In the genomic region with DNA sequence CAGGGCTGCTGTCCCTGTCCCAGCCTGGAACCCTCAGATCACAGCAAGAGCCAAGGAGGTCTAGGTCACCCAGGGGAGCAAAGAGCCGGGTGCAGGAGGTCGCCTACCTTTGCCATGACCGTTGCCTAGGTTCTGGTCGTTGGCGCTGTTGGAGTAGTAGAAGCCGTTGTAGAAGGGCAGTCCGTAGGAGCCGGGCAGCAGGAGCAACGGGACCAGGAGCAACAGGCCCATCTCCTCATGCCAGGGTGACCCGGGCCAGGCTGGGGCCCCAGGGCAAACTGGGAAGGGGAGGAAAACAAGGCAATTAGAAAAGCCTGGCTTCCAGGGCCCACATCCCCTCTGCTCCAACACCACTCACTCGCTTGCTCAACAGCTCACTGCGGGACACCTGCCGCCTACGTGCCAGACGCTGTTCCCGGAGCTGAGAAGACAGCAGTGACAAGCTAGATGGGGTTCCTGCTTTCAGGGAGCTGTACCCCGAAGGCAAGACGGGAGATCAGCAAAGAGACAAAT, we compare ENCODE assay signal across 19 cellular contexts. TPM values are rescaled to one million over a fixed set of nuclear protein-coding genes. Genes with fewer than 3 reads are reported as not detected.
DNase-seq lines count a peak whose midpoint lies in the region; ATAC-seq and TF ChIP-seq lines count a peak whose summit lies in the region.
"Had no signal": no experiment of that assay in that cellular context is flagged by ENCODE, and none has a peak within 500 bp of the region (broad histone marks: within the 10 kb centered on the region; RNA-seq: fewer than 3 reads in every experiment).

No MANE protein-coding gene starts in this region.

- H3K36me3 Mint-ChIP-seq in H9 (ENCODE audit: insufficient read depth in 1 of 3, low read depth in 3 of 3) (peaks cover 5 to 80% (median 34%) of the 10 kb centered on the region in 3 experiments; a peak in 6 of 7 replicates), WTC11 (peaks cover 15% of the 10 kb centered on the region), endodermal cell (ENCODE audit: low read depth) (no peaks in the 10 kb centered on the region)

- H4K20me1 ChIP-seq in H9 (ENCODE audit: control insufficient read depth, insufficient read depth, insufficient read length) (no peaks in the 10 kb centered on the region), osteoblast (ENCODE audit: insufficient read depth, low read length) (no peaks in the 10 kb centered on the region)
- H4K20me1 ChIP-seq: BLaER1 had no signal

- H3K18ac ChIP-seq in H9 (ENCODE audit: insufficient read length, low read depth, low read length) = no peak overlapping the region

- H3K27me3 Mint-ChIP-seq in H9 (ENCODE audit: low read depth) = no peaks in the 10 kb centered on the region
- no peaks in the 10 kb centered on the region for H3K27me3 Mint-ChIP-seq in WTC11 (ENCODE audit: low read depth)
- no peaks in the 10 kb centered on the region for H3K27me3 Mint-ChIP-seq in endodermal cell (ENCODE audit: insufficient read depth)
- H3K27me3 Mint-ChIP-seq: B cell; CD4-positive, CD25-positive, alpha-beta regulatory T cell had no signal

- POLR2A ChIA-PET in WTC11 (lab: Charles Lee) = interaction anchor here (0.5 kb wide), 1 partner anchor 273 kb away, joined by 5 read pairs; no protein-coding TSS in a partner anchor

- H3K4ac ChIP-seq in H9 (ENCODE audit: low read depth, low read length) = no peak overlapping the region

- no peak overlapping the region for H2BK5ac ChIP-seq in H9 (ENCODE audit: insufficient read length, low read length)

- no peak overlapping the region for H2BK15ac ChIP-seq in H9 (ENCODE audit: low read depth, low read length)

- H3K27ac Mint-ChIP-seq in H9 (peak overlapping the region; percentile 19 to 83 (median 81); a peak in 4 of 7 replicates), WTC11 (peak overlapping the region; percentile 36; the same call in 1 of the 2 replicates), endodermal cell (no peak overlapping the region)
- H3K27ac Mint-ChIP-seq: B cell; CD8-positive, alpha-beta T cell had no signal

- DNase-seq in H9 (no peak), WTC11 (ENCODE audit: low spot score) (no peak), endodermal cell (peak; percentile 61), osteoblast (ENCODE audit: insufficient read length, low spot score, missing footprints) (peak; percentile 18), NCI-H1105 (lab: John Stamatoyannopoulos, UW) (no peak), NCI-H1105 treated with DMSO at 0.1 percent for 48 hours (lab: John Stamatoyannopoulos, UW) (no peak)
- DNase-seq: Caco-2; CD4-positive, CD25-positive, alpha-beta regulatory T cell; CD8-positive, alpha-beta T cell; DMS153; DND-41; GOT3; H7 had no signal

- no peak overlapping the region for H3K56ac ChIP-seq in H9 (ENCODE audit: insufficient read length, low read depth, low read length)

- no peaks in the 10 kb centered on the region for H3K23me2 ChIP-seq in H9 (ENCODE audit: insufficient read length, low read depth, low read length, poor library complexity, severe bottlenecking)

- no peak overlapping the region for H2BK12ac ChIP-seq in H9 (ENCODE audit: insufficient read length, low read depth, low read length)

- H3K79me2 ChIP-seq in H9 (ENCODE audit: insufficient read depth, low read length) (no peaks in the 10 kb centered on the region), osteoblast (ENCODE audit: insufficient read depth, low read length) (no peaks in the 10 kb centered on the region)

- H3K27me3 ChIP-seq in H9 (ENCODE audit: insufficient read depth, low read length) (no peaks in the 10 kb centered on the region), endodermal cell (ENCODE audit: control insufficient read depth, insufficient read depth, low read length, poor library complexity, severe bottlenecking) (no peaks in the 10 kb centered on the region), osteoblast (ENCODE audit: insufficient read depth, low read length) (no peaks in the 10 kb centered on the region)
- H3K27me3 ChIP-seq: BLaER1 had no signal

- H3K4me1 ChIP-seq in H9 (ENCODE audit: insufficient read depth, low read length) (no peaks in the 10 kb centered on the region), endodermal cell (ENCODE audit: control insufficient read depth, insufficient read depth, low read length) (no peaks in the 10 kb centered on the region), osteoblast (ENCODE audit: insufficient read depth, low read length) (peaks cover 26% of the 10 kb centered on the region)
- H3K4me1 ChIP-seq: Caco-2 had no signal

- no peak for TF ChIP-seq CTCF in H9 (conservative IDR thresholded peaks at IDR 0.05)
- TF ChIP-seq CTCF in WTC11 (IDR thresholded peaks at IDR 0.05) = no peak
- no peak for TF ChIP-seq CTCF in endodermal cell (conservative IDR thresholded peaks at IDR 0.05)
- no peak for TF ChIP-seq CTCF in osteoblast (IDR thresholded peaks at IDR 0.05; ENCODE audit: extremely low read depth, low read depth, low read length)

- H3K4me2 ChIP-seq in H9 (ENCODE audit: insufficient read depth, insufficient read length, low read length) = no peak overlapping the region
- H3K4me2 ChIP-seq in osteoblast (ENCODE audit: insufficient read depth, low read length) = no peak overlapping the region
- H3K4me2 ChIP-seq: BLaER1 had no signal

- no peak overlapping the region for H3K14ac ChIP-seq in H9 (ENCODE audit: insufficient read depth, low read length)

- H3K9ac ChIP-seq in H9 (ENCODE audit: extremely low read depth, insufficient read length, low read length) = no peak overlapping the region
- no peak overlapping the region for H3K9ac ChIP-seq in endodermal cell (ENCODE audit: extremely low read depth, low read length, poor library complexity, severe bottlenecking)
- H3K9ac ChIP-seq: BLaER1 had no signal

- no peak overlapping the region for H3K4me3 ChIP-seq in endodermal cell (ENCODE audit: low read length)
- no peak overlapping the region for H3K4me3 ChIP-seq in osteoblast (ENCODE audit: insufficient read depth, low read length)
- H3K4me3 ChIP-seq: BLaER1 had no signal

- no peaks in the 10 kb centered on the region for H3K9me3 ChIP-seq in H9 (ENCODE audit: control insufficient read depth, low read depth, low read length)
- no peaks in the 10 kb centered on the region for H3K9me3 ChIP-seq in endodermal cell (ENCODE audit: control insufficient read depth, low read length)
- no peaks in the 10 kb centered on the region for H3K9me3 ChIP-seq in osteoblast (ENCODE audit: low read depth, low read length)
- H3K9me3 ChIP-seq: BLaER1, Caco-2 had no signal

- no peak overlapping the region for H2BK20ac ChIP-seq in H9 (ENCODE audit: low read depth, low read length, poor library complexity, severe bottlenecking)

- no peak overlapping the region for H3K27ac ChIP-seq in H9 (ENCODE audit: insufficient read length, low read depth, low read length)
- no peak overlapping the region for H3K27ac ChIP-seq in endodermal cell (ENCODE audit: low read depth, low read length)
- no peak overlapping the region for H3K27ac ChIP-seq in osteoblast (ENCODE audit: low read depth, low read length)
- H3K27ac ChIP-seq: BLaER1, C4-2B had no signal

- H3K23ac ChIP-seq in H9 (ENCODE audit: insufficient read length, low read depth, low read length) = no peak overlapping the region

- H2AFZ ChIP-seq in H9 (ENCODE audit: low read length) (no peak overlapping the region), osteoblast (ENCODE audit: low read length) (no peak overlapping the region)

- H3K4me3 Mint-ChIP-seq in H9 (no peak overlapping the region), WTC11 (no peak overlapping the region), endodermal cell (no peak overlapping the region)
- H3K4me3 Mint-ChIP-seq: B cell; CD8-positive, alpha-beta T cell had no signal

- no peaks in the 10 kb centered on the region for H3K79me1 ChIP-seq in H9 (ENCODE audit: insufficient read depth, low read depth, low read length, poor library complexity, severe bottlenecking)

- no peak overlapping the region for H4K91ac ChIP-seq in H9 (ENCODE audit: insufficient read length, low read depth, low read length)

- no peak overlapping the region for H4K5ac ChIP-seq in H9 (ENCODE audit: insufficient read length, low read depth, low read length)

- no peak overlapping the region for H2BK120ac ChIP-seq in H9 (ENCODE audit: low read depth, low read length, poor library complexity, severe bottlenecking)

- H3K36me3 ChIP-seq in endodermal cell (ENCODE audit: control insufficient read depth, insufficient read depth, low read length) (no peaks in the 10 kb centered on the region), osteoblast (ENCODE audit: insufficient read depth, low read length) (peaks cover 8% of the 10 kb centered on the region)
- H3K36me3 ChIP-seq: BLaER1 had no signal

- CTCF ChIA-PET in WTC11 (lab: Charles Lee) = interaction anchor here (0.8 kb wide), 1 partner anchor 117 kb away, joined by 3 read pairs; no protein-coding TSS in a partner anchor

- no peak for ATAC-seq in WTC11
- no peak for ATAC-seq in GM21786 (IDR thresholded peaks at IDR 0.05; ENCODE audit: unreplicated experiment)
- no peak for ATAC-seq in HG02840 (IDR thresholded peaks at IDR 0.05; ENCODE audit: low FRiP score, unreplicated experiment)
- ATAC-seq: CD8-positive, alpha-beta T cell; HCT116 had no signal

- H3K4me1 Mint-ChIP-seq in H9 (peaks cover 12 to 15% of the 10 kb centered on the region in 2 experiments), WTC11 (peaks cover 22% of the 10 kb centered on the region), endodermal cell (peaks cover 5% of the 10 kb centered on the region)
- H3K4me1 Mint-ChIP-seq: B cell had no signal

- H4K8ac ChIP-seq in H9 (replicated peaks; ENCODE audit: insufficient read length, low read depth, low read length) = no peak overlapping the region

- H2AK5ac ChIP-seq in H9 (ENCODE audit: insufficient read length, low read length) = no peak overlapping the region

- no CpG with 5 or more reads among the region's 18 CpGs for WGBS in H9 (ENCODE audit: extremely low coverage, insufficient read length, low lambda C conversion rate)
- 89 to 91% methylated on average over 14 to 18 of the region's 18 CpGs for WGBS in endodermal cell (ENCODE audit: insufficient coverage in 1 of 2, insufficient read length in 1 of 2), 2 experiments

- H3T11ph ChIP-seq in H9 (ENCODE audit: low read length) = no peak overlapping the region

- no peaks in the 10 kb centered on the region for H3K9me3 Mint-ChIP-seq in H9
- H3K9me3 Mint-ChIP-seq in WTC11 = 0 out of 2 replicates have a peak, but pooled peaks cover 3% of the 10 kb centered on the region
- H3K9me3 Mint-ChIP-seq in endodermal cell = no peaks in the 10 kb centered on the region
- H3K9me3 Mint-ChIP-seq: CD4-positive, CD25-positive, alpha-beta regulatory T cell; CD8-positive, alpha-beta T cell had no signal

TF ChIP-seq in WTC11, 78 proteins besides CTCF, POLR2A, EP300 and RAD21 (continues in another document):
- TF ChIP-seq ATF1 (CRISPR knock-in tag; IDR thresholded peaks at IDR 0.05) (no peak), SP1 (CRISPR knock-in tag; conservative IDR thresholded peaks at IDR 0.05) (no peak)

RNA-seq across cellular contexts. Expression of gene HAPLN3, which starts 8.2 kb away (rescaled TPM):
- total RNA-seq in H9 (2021) (41.7 and 42.4 TPM in 2 replicates), WTC11 (2021) (50.6 to 65.9 TPM (median 65.2 TPM) in 3 replicates), endodermal cell (10 to 100 TPM in 1 of 2 donors, 1 to 10 TPM in 1; 5.8 to 15.6 TPM), osteoblast (14.7 and 18.8 TPM in 2 replicates)
- 4.1 TPM for polyA plus RNA-seq in endodermal cell (2013, experiment 1 of 2)
- polyA plus RNA-seq in endodermal cell (2013, experiment 2 of 2) = 3.1 TPM

RNA-seq across cellular contexts. Expression of gene MFGE8, which starts 26.1 kb away (rescaled TPM):
- total RNA-seq in H9 (2021) (643 and 653 TPM in 2 replicates), WTC11 (2021) (719 to 847 TPM (median 814 TPM) in 3 replicates), endodermal cell (100 to 1,000 TPM; 284 to 598 TPM), osteoblast (195 and 209 TPM in 2 replicates)
- 211 TPM for polyA plus RNA-seq in endodermal cell (2013, experiment 1 of 2)
- 185 TPM for polyA plus RNA-seq in endodermal cell (2013, experiment 2 of 2)

Comparison
In these comparisons a context has a peak if more than half of its experiments do, and no peak if none do; other contexts are left out.
1. DNase-seq: peak in endodermal cell (single experiment) and osteoblast (single experiment); none in H9 (single experiment), WTC11 (single experiment), NCI-H1105 (single experiment) and NCI-H1105 treated with DMSO at 0.1 percent for 48 hours (single experiment).